ENCODE assay signal across 9 cellular contexts in the genomic region with DNA sequence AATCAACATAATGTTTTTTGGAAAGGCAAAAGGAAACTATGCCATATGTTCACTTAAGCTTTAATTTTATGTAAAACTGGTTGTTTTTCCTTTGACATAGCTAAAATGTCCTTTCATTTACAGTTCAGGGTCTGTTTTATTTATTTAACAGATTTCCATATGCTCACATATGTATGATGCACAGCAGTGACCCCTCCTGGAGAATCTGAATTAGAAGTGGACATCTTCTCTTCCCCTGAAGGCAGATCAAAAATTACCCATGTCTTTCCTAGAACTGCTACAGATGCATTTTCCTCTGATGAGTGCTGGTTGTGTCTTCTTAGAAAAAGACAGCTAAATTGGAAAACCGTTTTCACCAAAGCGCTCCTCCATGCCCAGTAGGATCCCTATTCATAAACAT.
DNase-seq lines count a peak whose midpoint lies in the region; ATAC-seq and TF ChIP-seq lines count a peak whose summit lies in the region.
"Had no signal": no experiment of that assay in that cellular context is flagged by ENCODE, and none has a peak within 500 bp of the region (broad histone marks: within the 10 kb centered on the region; RNA-seq: fewer than 3 reads in every experiment).

No MANE protein-coding gene starts in this region.

- ATAC-seq in GM18511 (IDR thresholded peaks at IDR 0.05; ENCODE audit: unreplicated experiment) = peak; percentile 66
- ATAC-seq in GM21825 (IDR thresholded peaks at IDR 0.05; ENCODE audit: unreplicated experiment) = no peak
- no peak for ATAC-seq in GM18873 (IDR thresholded peaks at IDR 0.05; ENCODE audit: low FRiP score, unreplicated experiment)
- ATAC-seq in HG02884 (IDR thresholded peaks at IDR 0.05; ENCODE audit: unreplicated experiment) = no peak
- ATAC-seq: activated T-cell treated with anti-CD3 and anti-CD28 coated beads, Interleukin-2, amount 50 U/mL, for 4 hours had no signal

- TF ChIP-seq CTCF in AG09319 (IDR thresholded peaks at IDR 0.05; ENCODE audit: low read depth, low read length) = peak; percentile 40

- DNase-seq in AG09319 (ENCODE audit: extremely low read depth, low read depth) (no peak), NCI-H82 treated with DMSO at 0.1 percent for 48 hours (lab: John Stamatoyannopoulos, UW; ENCODE audit: unreplicated experiment) (peak; percentile 25), fibroblast of gingiva (ENCODE audit: low read depth) (peak; percentile 21), activated gamma-delta T cell treated with Interleukin-2 at 50 U/mL for 16 hours (no peak)
- DNase-seq: activated T-cell treated with anti-CD3 and anti-CD28 coated beads, Interleukin-2, amount 50 U/mL, for 4 hours had no signal

Comparison
In these comparisons a context has a peak if more than half of its experiments do, and no peak if none do; other contexts are left out.
1. DNase-seq: peak in NCI-H82 treated with DMSO at 0.1 percent for 48 hours (single experiment) and fibroblast of gingiva (single experiment); none in AG09319 (single experiment) and activated gamma-delta T cell treated with Interleukin-2 at 50 U/mL for 16 hours (single experiment).